10 cellular contexts compared by ENCODE assay signal in the genomic region with DNA sequence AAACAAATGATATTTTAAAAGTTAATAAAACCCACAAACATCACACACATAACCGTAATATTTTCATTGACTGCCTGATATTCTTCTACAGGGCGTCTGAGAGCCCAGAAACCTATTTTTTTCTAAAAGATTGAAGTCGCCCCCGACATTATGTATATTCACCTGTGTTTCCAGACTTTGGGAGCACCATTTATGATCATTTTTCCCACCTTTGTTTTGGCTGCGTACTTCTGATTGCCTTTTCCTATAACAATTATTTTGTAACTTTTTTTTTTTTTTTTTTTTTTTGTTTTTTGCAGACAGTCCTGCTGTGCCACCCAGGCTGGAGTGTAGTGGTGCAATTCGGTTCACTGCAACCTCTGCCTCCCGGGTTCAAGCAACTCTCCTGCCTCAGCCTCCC. TPM values are rescaled to one million over a fixed set of nuclear protein-coding genes. Genes with fewer than 3 reads are reported as not detected.
DNase-seq lines count a peak whose midpoint lies in the region; ATAC-seq and TF ChIP-seq lines count a peak whose summit lies in the region.
"Had no signal": no experiment of that assay in that cellular context is flagged by ENCODE, and none has a peak within 500 bp of the region (broad histone marks: within the 10 kb centered on the region; RNA-seq: fewer than 3 reads in every experiment).

No MANE protein-coding gene starts in this region.

- CTCF ChIA-PET in CD4-positive, alpha-beta T cell (lab: Charles Lee): no interaction called here

- WGBS in neuronal stem cell (ENCODE audit: extremely low coverage in 2 of 2, insufficient read length in 2 of 2, insufficient replicate concordance in 1 of 2), 2 donors: no CpG with 5 or more reads among the region's 7 CpGs

- H3K18ac ChIP-seq in neuronal stem cell (ENCODE audit: low read length): no peak overlapping the region

- H3K36me3 ChIP-seq in MM.1S (replicated peaks; ENCODE audit: insufficient read depth, low read length): no peaks in the 10 kb centered on the region
- H3K36me3 ChIP-seq in neuronal stem cell (replicated peaks in 1 of 2; ENCODE audit: control insufficient read depth in 2 of 2, insufficient read depth in 2 of 2, low read length in 2 of 2): peaks cover 0 to 15% of the 10 kb centered on the region in 2 donors

- H2BK120ac ChIP-seq in neuronal stem cell (ENCODE audit: low read depth, low read length): no peak overlapping the region

- peaks cover 22% of the 10 kb centered on the region for H3K36me3 Mint-ChIP-seq in CD4-positive, alpha-beta T cell (ENCODE audit: low read depth)
- H3K36me3 Mint-ChIP-seq in effector memory CD8-positive, alpha-beta T cell (ENCODE audit: insufficient read depth): peaks cover 18% of the 10 kb centered on the region

- no peak for TF ChIP-seq CTCF in CD4-positive, alpha-beta T cell (IDR thresholded peaks at IDR 0.05)
- TF ChIP-seq CTCF in MM.1S (IDR thresholded peaks at IDR 0.05; ENCODE audit: low read length): no peak

- H3F3A ChIP-seq in MM.1S (ENCODE audit: insufficient read depth, low read length): peaks cover 7% of the 10 kb centered on the region

- H3K4me3 Mint-ChIP-seq in CD4-positive, alpha-beta T cell: peak overlapping the region; percentile 97
- peak overlapping the region; percentile 90 to 96 for H3K4me3 Mint-ChIP-seq in effector memory CD8-positive, alpha-beta T cell

- no peaks in the 10 kb centered on the region for H3K27me3 Mint-ChIP-seq in CD4-positive, alpha-beta T cell
- no peaks in the 10 kb centered on the region for H3K27me3 Mint-ChIP-seq in effector memory CD8-positive, alpha-beta T cell

- no peak overlapping the region for H3K23ac ChIP-seq in neuronal stem cell (ENCODE audit: low read depth, low read length, poor library complexity)

- no peak overlapping the region for H3K27ac ChIP-seq in CD4-positive, alpha-beta T cell (ENCODE audit: low read depth, low read length)
- no peak overlapping the region for H3K27ac ChIP-seq in MM.1S (ENCODE audit: low read length)
- no peak overlapping the region for H3K27ac ChIP-seq in neuronal stem cell (replicated peaks; ENCODE audit: low read length)

- POLR2A ChIA-PET in CD4-positive, alpha-beta T cell (lab: Charles Lee): interaction anchor here (1.0 to 4.0 kb wide), 2 partner anchors 62 to 125 kb away, joined by 3 to 28 read pairs; a partner anchor contains a TSS

- no peak overlapping the region for H2BK15ac ChIP-seq in neuronal stem cell (ENCODE audit: low read length)

- peak overlapping the region; percentile 89 for H3K27ac Mint-ChIP-seq in CD4-positive, alpha-beta T cell
- peak overlapping the region in 1 of 2 donors; percentile 90 for H3K27ac Mint-ChIP-seq in effector memory CD8-positive, alpha-beta T cell

- H3K9me3 ChIP-seq in CD4-positive, alpha-beta T cell (ENCODE audit: control insufficient read depth, low read length): no peaks in the 10 kb centered on the region
- H3K9me3 ChIP-seq in MM.1S (replicated peaks; ENCODE audit: insufficient read depth, low read length): no peaks in the 10 kb centered on the region
- H3K9me3 ChIP-seq in neuronal stem cell (replicated peaks in 1 of 2; ENCODE audit: control insufficient read depth in 2 of 2, insufficient read depth in 1 of 2, low read depth in 1 of 2, low read length in 2 of 2): no peaks in the 10 kb centered on the region

- no peak overlapping the region for H3K14ac ChIP-seq in neuronal stem cell (ENCODE audit: low read length)

- no peak for ATAC-seq in CD4-positive, alpha-beta T cell (ENCODE audit: poor library complexity)
- no peak for ATAC-seq in effector memory CD8-positive, alpha-beta T cell (replicated peaks)

- no peak overlapping the region for H4K8ac ChIP-seq in neuronal stem cell (ENCODE audit: low read depth, low read length)

- H3K4me1 Mint-ChIP-seq in CD4-positive, alpha-beta T cell (ENCODE audit: low read depth): peaks cover 26% of the 10 kb centered on the region
- peaks cover 19 to 22% of the 10 kb centered on the region in 2 donors for H3K4me1 Mint-ChIP-seq in effector memory CD8-positive, alpha-beta T cell (ENCODE audit: low read depth in 2 of 2)

- peaks cover 48% of the 10 kb centered on the region for H3K79me2 ChIP-seq in MM.1S (ENCODE audit: low read length)

- no peak overlapping the region for H2BK12ac ChIP-seq in neuronal stem cell (ENCODE audit: low read length)

- H3K4me2 ChIP-seq in MM.1S (ENCODE audit: low read depth, low read length) (peak overlapping the region; percentile 82), neuronal stem cell (ENCODE audit: insufficient read depth, low read length, poor library complexity, severe bottlenecking) (no peak overlapping the region)

- no peak overlapping the region for H4K91ac ChIP-seq in neuronal stem cell (ENCODE audit: low read depth, low read length, poor library complexity)

- H3K4me3 ChIP-seq in MM.1S (ENCODE audit: low read length) (peak overlapping the region; percentile 88), neuronal stem cell (ENCODE audit: low read length in 2 of 2) (peak overlapping the region in 1 of 2 donors; percentile 89)

- H3K4me1 ChIP-seq in MM.1S (ENCODE audit: low read length) (peaks cover 6% of the 10 kb centered on the region; the same call in 1 of the 2 replicates), neuronal stem cell (ENCODE audit: control insufficient read depth in 2 of 2, insufficient read depth in 1 of 2, low read depth in 1 of 2, low read length in 2 of 2) (peaks cover 4 to 12% of the 10 kb centered on the region in 2 donors)

- 0 out of 2 replicates have a peak, but pooled peaks cover 5% of the 10 kb centered on the region for H4K20me1 ChIP-seq in MM.1S (ENCODE audit: insufficient read depth, low read length)

- H3K9me3 Mint-ChIP-seq in CD4-positive, alpha-beta T cell: no peaks in the 10 kb centered on the region
- H3K9me3 Mint-ChIP-seq in effector memory CD8-positive, alpha-beta T cell: no peaks in the 10 kb centered on the region

- no peaks in the 10 kb centered on the region for H3K9me2 ChIP-seq in MM.1S (replicated peaks; ENCODE audit: insufficient read depth, low read length)

- no peak overlapping the region for H2BK5ac ChIP-seq in neuronal stem cell (ENCODE audit: low read length)

- H3K79me1 ChIP-seq in neuronal stem cell (ENCODE audit: low read depth, low read length): peaks cover 9% of the 10 kb centered on the region

- H3K4ac ChIP-seq in neuronal stem cell (ENCODE audit: low read length): no peak overlapping the region

- H3K27me3 ChIP-seq in CD4-positive, alpha-beta T cell (ENCODE audit: control insufficient read depth, insufficient read depth, low read length): no peaks in the 10 kb centered on the region
- no peaks in the 10 kb centered on the region for H3K27me3 ChIP-seq in MM.1S (replicated peaks; ENCODE audit: insufficient read depth, low read length)
- H3K27me3 ChIP-seq in neuronal stem cell (ENCODE audit: control insufficient read depth in 3 of 3, insufficient read depth in 3 of 3, low read depth in 1 of 3, low read length in 3 of 3): no peaks in the 10 kb centered on the region

- no peak for DNase-seq in CD4-positive, alpha-beta T cell
- no peak for DNase-seq in MM.1S
- DNase-seq in effector memory CD8-positive, alpha-beta T cell: no peak
- DNase-seq in neuronal stem cell (ENCODE audit: low spot score): no peak
- DNase-seq in NCI-H82 treated with DMSO at 0.1 percent for 48 hours (lab: John Stamatoyannopoulos, UW; ENCODE audit: unreplicated experiment): no peak
- DNase-seq in DMS53 (lab: John Stamatoyannopoulos, UW): no peak
- no peak for DNase-seq in NCI-H524 (lab: John Stamatoyannopoulos, UW)
- no peak for DNase-seq in DMS 273 treated with DMSO at 0.1 percent for 48 hours (lab: John Stamatoyannopoulos, UW)
- DNase-seq: activated CD4-positive, alpha-beta T cell treated with anti-CD3 and anti-CD28 coated beads, Interleukin-2, amount 50 U/mL, for 4 hours had no signal

- H2AK5ac ChIP-seq in neuronal stem cell (ENCODE audit: low read depth, low read length): no peak overlapping the region

- intact Hi-C loops in CD4-positive, alpha-beta T cell (cut with DNase I, micrococcal nuclease): loop anchor here in 1 of 2 experiments (5.0 to 10.0 kb wide), 3 partner anchors 120 to 743 kb away; a partner anchor contains a TSS

- no peak overlapping the region for H3K9ac ChIP-seq in MM.1S (ENCODE audit: low read length)
- H3K9ac ChIP-seq in neuronal stem cell (ENCODE audit: low read depth, low read length, poor library complexity): no peak overlapping the region

- H2AFZ ChIP-seq in MM.1S (ENCODE audit: low read length) (peak overlapping the region; percentile 99), neuronal stem cell (ENCODE audit: low read length) (peak overlapping the region; percentile 97)

RNA-seq across cellular contexts. Expression of a gene that starts 0.8 kb away (rescaled TPM):
- total RNA-seq in CD4-positive, alpha-beta T cell: 10 to 100 TPM; 26.5 to 28.3 TPM
- 17.2 TPM for polyA plus RNA-seq in neuronal stem cell (2013, experiment 1 of 2)
- 17.4 TPM for polyA plus RNA-seq in neuronal stem cell (2013, experiment 2 of 2)

RNA-seq across cellular contexts. Expression of a gene that starts 36.1 kb away (rescaled TPM):
- total RNA-seq in CD4-positive, alpha-beta T cell: not detected
- 0.13 TPM for polyA plus RNA-seq in neuronal stem cell (2013, experiment 1 of 2)
- polyA plus RNA-seq in neuronal stem cell (2013, experiment 2 of 2): 0.17 TPM
- total RNA-seq: HT1080 had no signal
